Comparison of ENCODE assay signal across 1 cellular context in the genomic region with DNA sequence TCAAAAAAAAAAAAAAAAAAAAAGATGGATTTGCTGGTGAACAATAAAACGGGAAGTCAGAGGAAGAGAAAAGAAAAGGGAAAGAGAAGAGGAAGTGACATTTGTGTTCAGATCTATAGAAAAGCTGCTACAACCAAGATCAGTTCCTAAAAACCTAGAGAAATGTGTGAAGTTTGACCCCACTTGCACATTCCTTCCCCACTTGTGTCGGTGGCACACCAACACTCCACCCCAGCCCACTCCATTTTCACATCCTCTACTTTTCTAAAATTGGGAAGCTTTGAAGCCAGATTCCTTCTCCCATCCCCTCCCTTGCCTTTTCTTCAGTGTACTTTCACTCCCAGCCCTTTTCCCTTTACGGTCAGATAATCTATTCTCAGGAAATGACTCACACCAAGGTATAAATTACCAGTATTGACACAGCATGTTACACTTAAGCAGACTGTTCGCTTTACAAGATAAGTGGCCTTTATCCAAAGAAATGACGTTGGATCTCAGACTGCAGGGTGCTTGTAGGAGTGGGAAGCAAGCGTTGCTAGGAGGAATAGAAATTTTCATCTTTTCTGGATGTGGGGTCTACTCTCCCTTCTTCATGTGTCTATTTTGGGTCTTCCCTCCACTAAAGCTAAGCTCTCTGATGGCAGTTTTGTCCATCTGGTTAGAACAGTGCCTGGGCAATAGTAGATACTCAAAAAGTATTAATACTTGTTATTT.
TF ChIP-seq lines count a peak whose summit lies in the region.

No MANE protein-coding gene starts in this region.

TF ChIP-seq in HepG2, 621 proteins besides CTCF, POLR2A, EP300 and RAD21 (continued from another document and continues in another):
- TF ChIP-seq, protein P1, sequence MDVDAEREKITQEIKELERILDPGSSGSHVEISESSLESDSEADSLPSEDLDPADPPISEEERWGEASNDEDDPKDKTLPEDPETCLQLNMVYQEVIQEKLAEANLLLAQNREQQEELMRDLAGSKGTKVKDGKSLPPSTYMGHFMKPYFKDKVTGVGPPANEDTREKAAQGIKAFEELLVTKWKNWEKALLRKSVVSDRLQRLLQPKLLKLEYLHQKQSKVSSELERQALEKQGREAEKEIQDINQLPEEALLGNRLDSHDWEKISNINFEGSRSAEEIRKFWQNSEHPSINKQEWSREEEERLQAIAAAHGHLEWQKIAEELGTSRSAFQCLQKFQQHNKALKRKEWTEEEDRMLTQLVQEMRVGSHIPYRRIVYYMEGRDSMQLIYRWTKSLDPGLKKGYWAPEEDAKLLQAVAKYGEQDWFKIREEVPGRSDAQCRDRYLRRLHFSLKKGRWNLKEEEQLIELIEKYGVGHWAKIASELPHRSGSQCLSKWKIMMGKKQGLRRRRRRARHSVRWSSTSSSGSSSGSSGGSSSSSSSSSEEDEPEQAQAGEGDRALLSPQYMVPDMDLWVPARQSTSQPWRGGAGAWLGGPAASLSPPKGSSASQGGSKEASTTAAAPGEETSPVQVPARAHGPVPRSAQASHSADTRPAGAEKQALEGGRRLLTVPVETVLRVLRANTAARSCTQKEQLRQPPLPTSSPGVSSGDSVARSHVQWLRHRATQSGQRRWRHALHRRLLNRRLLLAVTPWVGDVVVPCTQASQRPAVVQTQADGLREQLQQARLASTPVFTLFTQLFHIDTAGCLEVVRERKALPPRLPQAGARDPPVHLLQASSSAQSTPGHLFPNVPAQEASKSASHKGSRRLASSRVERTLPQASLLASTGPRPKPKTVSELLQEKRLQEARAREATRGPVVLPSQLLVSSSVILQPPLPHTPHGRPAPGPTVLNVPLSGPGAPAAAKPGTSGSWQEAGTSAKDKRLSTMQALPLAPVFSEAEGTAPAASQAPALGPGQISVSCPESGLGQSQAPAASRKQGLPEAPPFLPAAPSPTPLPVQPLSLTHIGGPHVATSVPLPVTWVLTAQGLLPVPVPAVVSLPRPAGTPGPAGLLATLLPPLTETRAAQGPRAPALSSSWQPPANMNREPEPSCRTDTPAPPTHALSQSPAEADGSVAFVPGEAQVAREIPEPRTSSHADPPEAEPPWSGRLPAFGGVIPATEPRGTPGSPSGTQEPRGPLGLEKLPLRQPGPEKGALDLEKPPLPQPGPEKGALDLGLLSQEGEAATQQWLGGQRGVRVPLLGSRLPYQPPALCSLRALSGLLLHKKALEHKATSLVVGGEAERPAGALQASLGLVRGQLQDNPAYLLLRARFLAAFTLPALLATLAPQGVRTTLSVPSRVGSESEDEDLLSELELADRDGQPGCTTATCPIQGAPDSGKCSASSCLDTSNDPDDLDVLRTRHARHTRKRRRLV (CRISPR knock-in tag; IDR thresholded peaks at IDR 0.05), result no peak
- 0 out of 2 replicates have a peak, but pooled peaks have one; percentile 25 for TF ChIP-seq SP5 (CRISPR knock-in tag; IDR thresholded peaks at IDR 0.05; ENCODE audit: borderline replicate concordance, low read depth)
- TF ChIP-seq CREM (IDR thresholded peaks at IDR 0.05), result peak; percentile 90
- TF ChIP-seq CREM (CRISPR knock-in tag; IDR thresholded peaks at IDR 0.05), result no peak
- TF ChIP-seq ZNF839 (CRISPR knock-in tag; IDR thresholded peaks at IDR 0.05; ENCODE audit: borderline replicate concordance), result no peak
- TF ChIP-seq NR0B2 (CRISPR knock-in tag; IDR thresholded peaks at IDR 0.05), result no peak
- no peak for TF ChIP-seq ZFP36 (IDR thresholded peaks at IDR 0.05; ENCODE audit: borderline replicate concordance, low read depth, low read length, partially characterized antibody)
- TF ChIP-seq USF2 (IDR thresholded peaks at IDR 0.05; ENCODE audit: low read depth, low read length), result no peak
- no peak for TF ChIP-seq USF2 (CRISPR knock-in tag; IDR thresholded peaks at IDR 0.05; ENCODE audit: borderline replicate concordance)
- TF ChIP-seq, protein P2, sequence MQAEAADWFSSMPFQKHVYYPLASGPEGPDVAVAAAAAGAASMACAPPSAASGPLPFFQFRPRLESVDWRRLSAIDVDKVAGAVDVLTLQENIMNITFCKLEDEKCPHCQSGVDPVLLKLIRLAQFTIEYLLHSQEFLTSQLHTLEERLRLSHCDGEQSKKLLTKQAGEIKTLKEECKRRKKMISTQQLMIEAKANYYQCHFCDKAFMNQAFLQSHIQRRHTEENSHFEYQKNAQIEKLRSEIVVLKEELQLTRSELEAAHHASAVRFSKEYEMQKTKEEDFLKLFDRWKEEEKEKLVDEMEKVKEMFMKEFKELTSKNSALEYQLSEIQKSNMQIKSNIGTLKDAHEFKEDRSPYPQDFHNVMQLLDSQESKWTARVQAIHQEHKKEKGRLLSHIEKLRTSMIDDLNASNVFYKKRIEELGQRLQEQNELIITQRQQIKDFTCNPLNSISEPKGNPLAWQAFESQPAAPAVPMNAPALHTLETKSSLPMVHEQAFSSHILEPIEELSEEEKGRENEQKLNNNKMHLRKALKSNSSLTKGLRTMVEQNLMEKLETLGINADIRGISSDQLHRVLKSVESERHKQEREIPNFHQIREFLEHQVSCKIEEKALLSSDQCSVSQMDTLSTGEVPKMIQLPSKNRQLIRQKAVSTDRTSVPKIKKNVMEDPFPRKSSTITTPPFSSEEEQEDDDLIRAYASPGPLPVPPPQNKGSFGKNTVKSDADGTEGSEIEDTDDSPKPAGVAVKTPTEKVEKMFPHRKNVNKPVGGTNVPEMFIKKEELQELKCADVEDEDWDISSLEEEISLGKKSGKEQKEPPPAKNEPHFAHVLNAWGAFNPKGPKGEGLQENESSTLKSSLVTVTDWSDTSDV (CRISPR knock-in tag; IDR thresholded peaks at IDR 0.05), result no peak
- no peak for TF ChIP-seq ZFP82 (CRISPR knock-in tag; IDR thresholded peaks at IDR 0.05; ENCODE audit: borderline replicate concordance)
- no peak; the same call in 1 of the 2 replicates for TF ChIP-seq ZNF713 (CRISPR knock-in tag; IDR thresholded peaks at IDR 0.05)
- TF ChIP-seq ZNF343 (CRISPR knock-in tag; IDR thresholded peaks at IDR 0.05), result no peak
- TF ChIP-seq, protein P3, sequence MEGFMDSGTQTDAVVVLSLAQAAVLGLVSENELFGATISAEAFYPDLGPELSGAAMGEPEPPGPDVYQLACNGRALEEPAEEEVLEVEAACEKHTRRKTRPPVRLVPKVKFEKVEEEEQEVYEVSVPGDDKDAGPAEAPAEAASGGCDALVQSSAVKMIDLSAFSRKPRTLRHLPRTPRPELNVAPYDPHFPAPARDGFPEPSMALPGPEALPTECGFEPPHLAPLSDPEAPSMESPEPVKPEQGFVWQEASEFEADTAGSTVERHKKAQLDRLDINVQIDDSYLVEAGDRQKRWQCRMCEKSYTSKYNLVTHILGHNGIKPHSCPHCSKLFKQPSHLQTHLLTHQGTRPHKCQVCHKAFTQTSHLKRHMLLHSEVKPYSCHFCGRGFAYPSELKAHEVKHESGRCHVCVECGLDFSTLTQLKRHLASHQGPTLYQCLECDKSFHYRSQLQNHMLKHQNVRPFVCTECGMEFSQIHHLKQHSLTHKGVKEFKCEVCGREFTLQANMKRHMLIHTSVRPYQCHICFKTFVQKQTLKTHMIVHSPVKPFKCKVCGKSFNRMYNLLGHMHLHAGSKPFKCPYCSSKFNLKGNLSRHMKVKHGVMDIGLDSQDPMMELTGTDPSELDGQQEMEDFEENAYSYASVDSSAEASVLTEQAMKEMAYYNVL (CRISPR knock-in tag; IDR thresholded peaks at IDR 0.05; ENCODE audit: borderline replicate concordance), result peak; percentile 86
- no peak for TF ChIP-seq HOXA3 (CRISPR knock-in tag; IDR thresholded peaks at IDR 0.05)
- no peak for TF ChIP-seq SNAPC2 (CRISPR knock-in tag; IDR thresholded peaks at IDR 0.05)
- no peak for TF ChIP-seq HMGXB4 (CRISPR knock-in tag; IDR thresholded peaks at IDR 0.05; ENCODE audit: borderline replicate concordance in 1 of 2, low read depth in 1 of 2)
- TF ChIP-seq SOX6 (IDR thresholded peaks at IDR 0.05), result no peak
- TF ChIP-seq SOX6 (CRISPR knock-in tag; IDR thresholded peaks at IDR 0.05), result peak; percentile 75
- no peak for TF ChIP-seq AHR (CRISPR knock-in tag; IDR thresholded peaks at IDR 0.05)
- TF ChIP-seq ZNF205 (CRISPR knock-in tag; IDR thresholded peaks at IDR 0.05), result peak; percentile 53; the same call in 1 of the 2 replicates
- TF ChIP-seq ZNF747 (CRISPR knock-in tag; IDR thresholded peaks at IDR 0.05; ENCODE audit: borderline replicate concordance), result no peak
- TF ChIP-seq, protein P4, sequence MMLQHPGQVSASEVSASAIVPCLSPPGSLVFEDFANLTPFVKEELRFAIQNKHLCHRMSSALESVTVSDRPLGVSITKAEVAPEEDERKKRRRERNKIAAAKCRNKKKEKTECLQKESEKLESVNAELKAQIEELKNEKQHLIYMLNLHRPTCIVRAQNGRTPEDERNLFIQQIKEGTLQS (CRISPR knock-in tag; IDR thresholded peaks at IDR 0.05), result peak; percentile 96
- no peak for TF ChIP-seq ZSCAN30 (CRISPR knock-in tag; IDR thresholded peaks at IDR 0.05)
- TF ChIP-seq CREBL2 (CRISPR knock-in tag; IDR thresholded peaks at IDR 0.05; ENCODE audit: borderline replicate concordance), result no peak
- TF ChIP-seq HDAC2 (CRISPR knock-in tag; IDR thresholded peaks at IDR 0.05), result peak; percentile 75
- TF ChIP-seq, protein P5, sequence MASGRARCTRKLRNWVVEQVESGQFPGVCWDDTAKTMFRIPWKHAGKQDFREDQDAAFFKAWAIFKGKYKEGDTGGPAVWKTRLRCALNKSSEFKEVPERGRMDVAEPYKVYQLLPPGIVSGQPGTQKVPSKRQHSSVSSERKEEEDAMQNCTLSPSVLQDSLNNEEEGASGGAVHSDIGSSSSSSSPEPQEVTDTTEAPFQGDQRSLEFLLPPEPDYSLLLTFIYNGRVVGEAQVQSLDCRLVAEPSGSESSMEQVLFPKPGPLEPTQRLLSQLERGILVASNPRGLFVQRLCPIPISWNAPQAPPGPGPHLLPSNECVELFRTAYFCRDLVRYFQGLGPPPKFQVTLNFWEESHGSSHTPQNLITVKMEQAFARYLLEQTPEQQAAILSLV (CRISPR knock-in tag; IDR thresholded peaks at IDR 0.05; ENCODE audit: borderline replicate concordance), result no peak
- no peak for TF ChIP-seq TMF1 (CRISPR knock-in tag; IDR thresholded peaks at IDR 0.05; ENCODE audit: low read depth)
- no peak for TF ChIP-seq FOXP1 (IDR thresholded peaks at IDR 0.05)
- TF ChIP-seq FOXP1 (CRISPR knock-in tag; IDR thresholded peaks at IDR 0.05), result peak; percentile 70
- TF ChIP-seq PPARG (CRISPR knock-in tag; conservative IDR thresholded peaks at IDR 0.05), result peak; percentile 85
- no peak for TF ChIP-seq ZBTB42 (CRISPR knock-in tag; IDR thresholded peaks at IDR 0.05)
- TF ChIP-seq ZNF276 (CRISPR knock-in tag; IDR thresholded peaks at IDR 0.05; ENCODE audit: low read depth), result no peak
- TF ChIP-seq, protein P6, sequence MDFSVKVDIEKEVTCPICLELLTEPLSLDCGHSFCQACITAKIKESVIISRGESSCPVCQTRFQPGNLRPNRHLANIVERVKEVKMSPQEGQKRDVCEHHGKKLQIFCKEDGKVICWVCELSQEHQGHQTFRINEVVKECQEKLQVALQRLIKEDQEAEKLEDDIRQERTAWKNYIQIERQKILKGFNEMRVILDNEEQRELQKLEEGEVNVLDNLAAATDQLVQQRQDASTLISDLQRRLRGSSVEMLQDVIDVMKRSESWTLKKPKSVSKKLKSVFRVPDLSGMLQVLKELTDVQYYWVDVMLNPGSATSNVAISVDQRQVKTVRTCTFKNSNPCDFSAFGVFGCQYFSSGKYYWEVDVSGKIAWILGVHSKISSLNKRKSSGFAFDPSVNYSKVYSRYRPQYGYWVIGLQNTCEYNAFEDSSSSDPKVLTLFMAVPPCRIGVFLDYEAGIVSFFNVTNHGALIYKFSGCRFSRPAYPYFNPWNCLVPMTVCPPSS (IDR thresholded peaks at IDR 0.05), result no peak
- TF ChIP-seq ZNF121 (CRISPR knock-in tag; IDR thresholded peaks at IDR 0.05), result no peak
- no peak for TF ChIP-seq ZNF724P (CRISPR knock-in tag; IDR thresholded peaks at IDR 0.05; ENCODE audit: borderline replicate concordance)
- TF ChIP-seq HNRNPLL (IDR thresholded peaks at IDR 0.05; ENCODE audit: low read depth, low read length, poor library complexity, severe bottlenecking), result no peak
- TF ChIP-seq SOX13 (IDR thresholded peaks at IDR 0.05), result peak; percentile 62; the same call in 1 of the 2 replicates
- TF ChIP-seq SOX13 (CRISPR knock-in tag; conservative IDR thresholded peaks at IDR 0.05 in 1 of 2, IDR thresholded peaks at IDR 0.05 in 1 of 2), result peak in 1 of 2 experiments; percentile 90; a peak in 2 of 4 replicates
